In genomic region chr7:150961510-150962284, GRCh38 we compare ENCODE assay signal across 1 cellular context.
TF ChIP-seq lines count a peak whose summit lies in the region.

No MANE protein-coding gene starts in this region.

TF ChIP-seq in K562, 482 proteins besides CTCF, POLR2A, EP300 and RAD21 (continued from another document and continues in another):
- TF ChIP-seq CREB3 (tag; conservative IDR thresholded peaks at IDR 0.05; ENCODE audit: low read depth) (no peak; the same call in 1 of the 2 replicates), MAX (CRISPR knock-in tag; IDR thresholded peaks at IDR 0.05) (peak; percentile 17; the same call in 1 of the 2 replicates), TBL1XR1 (IDR thresholded peaks at IDR 0.05; ENCODE audit: low read length in 2 of 2) (no peak), TCF7L2 (IDR thresholded peaks at IDR 0.05; ENCODE audit: low read depth, low read length) (no peak), ADNP (tag; IDR thresholded peaks at IDR 0.05) (no peak), RCOR1 (IDR thresholded peaks at IDR 0.05; ENCODE audit: borderline replicate concordance in 1 of 2, low read depth in 2 of 2, low read length in 2 of 2) (peak in 1 of 2 experiments; percentile 29; a peak in 1 of 4 replicates), SRSF3 (IDR thresholded peaks at IDR 0.05; ENCODE audit: insufficient read depth, low read length) (no peak; the same call in 1 of the 2 replicates), E4F1 (CRISPR knock-in tag; IDR thresholded peaks at IDR 0.05; ENCODE audit: borderline replicate concordance) (no peak), ARHGAP35 (IDR thresholded peaks at IDR 0.05; ENCODE audit: partially characterized antibody) (peak; percentile 1), ZNF717 (CRISPR knock-in tag; IDR thresholded peaks at IDR 0.05) (no peak), TAF1 (IDR thresholded peaks at IDR 0.05; ENCODE audit: control insufficient read depth, extremely low read depth, insufficient read depth, low read length, severe bottlenecking) (no peak), ZC3H4 (CRISPR knock-in tag; IDR thresholded peaks at IDR 0.05; ENCODE audit: borderline replicate concordance) (no peak), XRCC4 (IDR thresholded peaks at IDR 0.05; ENCODE audit: extremely low read depth, insufficient read depth, insufficient read length) (no peak), CREBBP (IDR thresholded peaks at IDR 0.05; ENCODE audit: low read depth, low read length) (no peak), CCNT2 (IDR thresholded peaks at IDR 0.05; ENCODE audit: borderline replicate concordance, extremely low read depth, insufficient read length, low read depth, low read length) (no peak), THRAP3 (IDR thresholded peaks at IDR 0.05; ENCODE audit: borderline replicate concordance) (no peak), PRMT5 (CRISPR knock-in tag; IDR thresholded peaks at IDR 0.05) (no peak), HCFC1 (IDR thresholded peaks at IDR 0.05; ENCODE audit: low read depth, low read length) (no peak), AFF1 (IDR thresholded peaks at IDR 0.05; ENCODE audit: low read depth in 1 of 2, partially characterized antibody in 2 of 2) (no peak), MCM2 (IDR thresholded peaks at IDR 0.05; ENCODE audit: low read depth) (no peak), ZFP91 (CRISPR knock-in tag; IDR thresholded peaks at IDR 0.05) (0 out of 2 replicates have a peak, but pooled peaks have one; percentile 18), NCOA1 (IDR thresholded peaks at IDR 0.05; ENCODE audit: low read depth) (no peak), NR3C1 (CRISPR knock-in tag; IDR thresholded peaks at IDR 0.05) (no peak), ZNF449 (CRISPR knock-in tag; IDR thresholded peaks at IDR 0.05) (no peak), CBFA2T3 (IDR thresholded peaks at IDR 0.05) (peak; percentile 66), ETV5 (CRISPR knock-in tag; IDR thresholded peaks at IDR 0.05; ENCODE audit: low read depth) (no peak; the same call in 1 of the 2 replicates), DIDO1 (tag; IDR thresholded peaks at IDR 0.05; ENCODE audit: low read depth) (no peak), NKRF (IDR thresholded peaks at IDR 0.05; ENCODE audit: borderline replicate concordance) (no peak), CREB5 (CRISPR knock-in tag; IDR thresholded peaks at IDR 0.05) (no peak), RBFOX2 (IDR thresholded peaks at IDR 0.05; ENCODE audit: low read depth, low read length) (peak; percentile 73), SRSF1 (IDR thresholded peaks at IDR 0.05; ENCODE audit: low read depth, low read length) (no peak), YBX1 (IDR thresholded peaks at IDR 0.05) (no peak), ZNF57 (CRISPR knock-in tag; IDR thresholded peaks at IDR 0.05) (no peak), EGR1 (conservative IDR thresholded peaks at IDR 0.05) (no peak), GABPB1 (CRISPR knock-in tag; IDR thresholded peaks at IDR 0.05) (peak; percentile 41; the same call in 1 of the 2 replicates), ZNF512 (tag; IDR thresholded peaks at IDR 0.05) (no peak), SOX6 (IDR thresholded peaks at IDR 0.05) (no peak), ZNF232 (CRISPR knock-in tag; IDR thresholded peaks at IDR 0.05) (no peak), FOSL1 (tag; conservative IDR thresholded peaks at IDR 0.05) (peak; percentile 62; the same call in 1 of the 2 replicates), KAT2B (IDR thresholded peaks at IDR 0.05; ENCODE audit: low read depth, low read length) (no peak), ZBTB26 (CRISPR knock-in tag; IDR thresholded peaks at IDR 0.05) (no peak), GTF2A2 (tag; IDR thresholded peaks at IDR 0.05) (no peak), VEZF1 (CRISPR knock-in tag; IDR thresholded peaks at IDR 0.05) (peak; percentile 22; the same call in 1 of the 2 replicates), TAF9B (IDR thresholded peaks at IDR 0.05; ENCODE audit: partially characterized antibody) (no peak)
